ENCODE assay signal across 25 cellular contexts in genomic region chr7:157734926-157735640, GRCh38.
"Had no signal": no experiment of that assay in that cellular context is flagged by ENCODE, and none has a peak within 500 bp of the region (broad histone marks: within the 10 kb centered on the region; RNA-seq: fewer than 3 reads in every experiment).

No MANE protein-coding gene starts in this region.

- H3K36me3 ChIP-seq: colonic mucosa, esophagus squamous epithelium, gastrocnemius medialis, heart right ventricle, left ventricle myocardium inferior, lower lobe of right lung had no signal

- H3K27ac ChIP-seq: colonic mucosa, epithelial cell of prostate, esophagus squamous epithelium, gastrocnemius medialis, heart right ventricle, left ventricle myocardium inferior, lower lobe of right lung had no signal

- H3K4me3 ChIP-seq: colonic mucosa, esophagus squamous epithelium, gastrocnemius medialis, heart right ventricle, left ventricle myocardium inferior, lower lobe of right lung had no signal

- H3K4me1 ChIP-seq: colonic mucosa, esophagus squamous epithelium, gastrocnemius medialis, left ventricle myocardium inferior, lower lobe of right lung had no signal

- DNase-seq: colonic mucosa; cortex of kidney; effector CD8-positive, alpha-beta T cell; effector memory CD8-positive, alpha-beta T cell; endodermal cell; erythroblast; esophagus squamous epithelium; foreskin fibroblast; foreskin melanocyte; gastrocnemius medialis; glutamatergic neuron; heart right ventricle; hippocampal formation; immature natural killer cell; islet precursor cell; kidney; kidney glomerular epithelial cell; left colon; left ventricle myocardium inferior; lower lobe of right lung; mesendoderm; midbrain had no signal

- ATAC-seq: effector memory CD8-positive, alpha-beta T cell; esophagus mucosa; gastrocnemius medialis; heart right ventricle; left colon; left lobe of liver; lower lobe of right lung had no signal

- H3K27me3 ChIP-seq: colonic mucosa had no signal

- H3K9me3 ChIP-seq: colonic mucosa, esophagus squamous epithelium, gastrocnemius medialis, heart right ventricle, left ventricle myocardium inferior, lower lobe of right lung had no signal
